18 cellular contexts compared by ENCODE assay signal in genomic region chr12:132227156-132227555, GRCh38.
"Had no signal": no experiment of that assay in that cellular context is flagged by ENCODE, and none has a peak within 500 bp of the region (broad histone marks: within the 10 kb centered on the region; RNA-seq: fewer than 3 reads in every experiment).

No MANE protein-coding gene starts in this region.

- ATAC-seq: gastroesophageal sphincter had no signal

- H3K27ac ChIP-seq: esophagus squamous epithelium, gastroesophageal sphincter, left ventricle myocardium inferior, uterus had no signal

- H3K4me1 ChIP-seq: esophagus squamous epithelium, gastroesophageal sphincter, left ventricle myocardium inferior, uterus had no signal

- H3K4me2 ChIP-seq: smooth muscle cell had no signal

- H3K36me3 Mint-ChIP-seq: immature natural killer cell; natural killer cell treated with Interleukin-12 subunit alpha and Interleukin-12 subunit beta and Interleukin-15 and Interleukin-18, amount 100 ng/mL, for 72 hours; type B pancreatic cell had no signal

- H3K9me3 Mint-ChIP-seq: immature natural killer cell; natural killer cell treated with Interleukin-12 subunit alpha and Interleukin-12 subunit beta and Interleukin-15 and Interleukin-18, amount 100 ng/mL, for 72 hours; type B pancreatic cell had no signal

- H3K36me3 ChIP-seq: esophagus squamous epithelium, gastroesophageal sphincter, left ventricle myocardium inferior, thyroid gland, uterus had no signal

- H3K27me3 ChIP-seq: thyroid gland had no signal

- H3K9me3 ChIP-seq: esophagus squamous epithelium, gastroesophageal sphincter, left ventricle myocardium inferior, thyroid gland, uterus had no signal

- DNase-seq: effector memory CD4-positive, alpha-beta T cell; esophagus squamous epithelium; foreskin fibroblast; glutamatergic neuron; immature natural killer cell; left cardiac atrium; left ventricle myocardium inferior; mesenchymal stem cell; midbrain; stimulated activated CD4-positive, alpha-beta T cell treated with anti-CD3 and anti-CD28 coated beads, Interleukin-2, amount 100 ng/mL, for 48 hours; stimulated activated naive CD4-positive, alpha-beta T cell treated with Interleukin-2 at 50 U/mL for 16 hours; uterus had no signal

- H3K4me3 ChIP-seq: esophagus squamous epithelium, gastroesophageal sphincter, left ventricle myocardium inferior, lung, smooth muscle cell, thyroid gland, uterus had no signal

- H3K27ac Mint-ChIP-seq: immature natural killer cell; natural killer cell treated with Interleukin-12 subunit alpha and Interleukin-12 subunit beta and Interleukin-15 and Interleukin-18, amount 100 ng/mL, for 72 hours; type B pancreatic cell had no signal

- H3K4me3 Mint-ChIP-seq: immature natural killer cell; natural killer cell treated with Interleukin-12 subunit alpha and Interleukin-12 subunit beta and Interleukin-15 and Interleukin-18, amount 100 ng/mL, for 72 hours; type B pancreatic cell had no signal
